ENCODE assay signal across 1 cellular context in genomic region chr14:23910081-23910875, GRCh38.
TF ChIP-seq lines count a peak whose summit lies in the region.

No MANE protein-coding gene starts in this region.

TF ChIP-seq in HEK293, 187 proteins besides CTCF, POLR2A, EP300 and RAD21 (continued from another document):
- no peak for TF ChIP-seq ZSCAN4 (tag by site-specific recombination; IDR thresholded peaks at IDR 0.05)
- no peak for TF ChIP-seq ZNF501 (tag by site-specific recombination; IDR thresholded peaks at IDR 0.05)
- no peak for TF ChIP-seq ZNF600 (tag by site-specific recombination; IDR thresholded peaks at IDR 0.05)
- 0 out of 2 replicates have a peak, but pooled peaks have one; percentile 18 for TF ChIP-seq ZBTB17 (tag by site-specific recombination; IDR thresholded peaks at IDR 0.05)
- no peak for TF ChIP-seq HOXD13 (CRISPR knock-in tag; IDR thresholded peaks at IDR 0.05; ENCODE audit: borderline replicate concordance)
- TF ChIP-seq ZNF48 (tag by site-specific recombination; IDR thresholded peaks at IDR 0.05): no peak
TF ChIP-seq in HEK293: peak in this region for 5.
